ENCODE assay signal across 20 cellular contexts in the genomic region with DNA sequence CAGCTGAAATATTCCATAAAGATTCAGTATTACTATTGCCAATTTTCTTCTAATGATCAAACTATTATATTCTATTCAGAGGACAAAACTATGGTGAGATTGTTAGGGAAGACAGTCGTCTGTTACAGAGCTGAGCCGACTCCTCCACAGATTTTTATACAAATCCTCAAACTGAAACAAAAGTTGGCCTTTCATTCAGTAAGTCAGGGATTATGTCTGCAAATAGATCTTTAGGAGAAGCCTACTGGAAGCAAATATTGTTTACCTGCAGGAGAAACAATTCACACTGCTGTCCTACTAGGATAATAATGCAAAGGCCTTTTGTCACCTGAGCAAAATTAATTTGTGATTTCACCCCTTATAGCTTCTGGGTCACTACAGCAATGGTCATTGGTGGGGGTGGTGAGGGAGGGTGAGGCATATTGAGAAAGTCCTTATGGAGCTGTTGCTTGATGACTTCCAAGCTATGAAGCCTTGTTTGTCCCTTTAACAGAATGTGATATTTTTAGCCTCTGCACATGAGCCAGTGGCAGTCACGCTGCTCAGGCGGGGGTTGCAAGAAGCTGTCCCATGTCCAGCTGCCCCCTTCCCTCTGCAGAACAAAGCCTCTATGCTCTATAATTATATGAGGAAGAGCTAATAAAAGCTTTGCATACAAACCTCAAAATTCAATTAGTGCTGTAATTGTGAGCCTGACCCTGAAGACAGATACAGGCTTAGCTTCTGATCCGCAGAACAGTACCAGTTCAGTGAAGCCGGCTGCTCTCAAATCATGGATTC.
A peak's percentile ranks its signal among the peaks of the same experiment; 100 is the strongest.
DNase-seq lines count a peak whose midpoint lies in the region; ATAC-seq and TF ChIP-seq lines count a peak whose summit lies in the region.
"Had no signal": no experiment of that assay in that cellular context is flagged by ENCODE, and none has a peak within 500 bp of the region (broad histone marks: within the 10 kb centered on the region; RNA-seq: fewer than 3 reads in every experiment).

No MANE protein-coding gene starts in this region.

- DNase-seq in NCI-H1417 (lab: John Stamatoyannopoulos, UW) (peak in 2 of 3 experiments; percentile 21 to 66), NCI-H1417 treated with DMSO at 0.1 percent for 48 hours (lab: John Stamatoyannopoulos, UW) (no peak), globus pallidus (ENCODE audit: low spot score) (peak; percentile 79), midbrain (lab: John Stamatoyannopoulos, UW) (peak; percentile 35), tibial artery (peak in 1 of 2 donors; percentile 79), NCI-H1048 (lab: John Stamatoyannopoulos, UW) (no peak), omental fat pad (ENCODE audit: low spot score) (no peak), NCI-H128 (lab: John Stamatoyannopoulos, UW; ENCODE audit: unreplicated experiment) (no peak)
- DNase-seq: 8988T; activated CD8-positive, alpha-beta T cell treated with anti-CD3 and anti-CD28 coated beads for 36 hours; activated effector memory CD4-positive, alpha-beta T cell treated with Interleukin-2 at 50 U/mL for 16 hours; aorta; mammary epithelial cell; NCI-H2029 treated with DMSO at 0.1 percent for 48 hours; Peyer's patch; right lobe of liver; stimulated activated CD4-positive, alpha-beta T cell treated with anti-CD3 and anti-CD28 coated beads, Interleukin-4, amount 100 ng/mL, for 1 hour; upper lobe of left lung had no signal

- no peak for ATAC-seq in omental fat pad (ENCODE audit: low FRiP score)
- ATAC-seq: activated CD8-positive, alpha-beta T cell treated with anti-CD3 and anti-CD28 coated beads for 36 hours; GM23338; right lobe of liver had no signal

- H3K4me1 ChIP-seq in tibial artery = peaks cover 0 to 38% (median 22%) of the 10 kb centered on the region in 4 donors
- H3K4me1 ChIP-seq: Peyer's patch, right lobe of liver had no signal

- no peaks in the 10 kb centered on the region for H3K9me3 ChIP-seq in tibial artery
- H3K9me3 ChIP-seq: Peyer's patch, right lobe of liver, upper lobe of left lung had no signal

- TF ChIP-seq CTCF in tibial artery (IDR thresholded peaks at IDR 0.05) (no peak), omental fat pad (IDR thresholded peaks at IDR 0.05) (no peak)

- no peaks in the 10 kb centered on the region for H3K36me3 ChIP-seq in tibial artery
- H3K36me3 ChIP-seq: Peyer's patch, right lobe of liver, upper lobe of left lung had no signal

- H3K27ac ChIP-seq in tibial artery = peak overlapping the region; percentile 70 to 71
- H3K27ac ChIP-seq: Peyer's patch, right lobe of liver, VCaP had no signal

- H3K27me3 ChIP-seq in tibial artery = no peaks in the 10 kb centered on the region
- H3K27me3 ChIP-seq: Peyer's patch, right lobe of liver, upper lobe of left lung had no signal

- intact Hi-C loops in tibial artery (cut with DNase I; ENCODE audit: low total_unique reads) = no loop called here

- no peak overlapping the region for H3K4me3 ChIP-seq in tibial artery
- H3K4me3 ChIP-seq: GM23338, Peyer's patch, right lobe of liver, upper lobe of left lung had no signal

Comparison
In these comparisons a context has a peak if more than half of its experiments do, and no peak if none do; other contexts are left out.
1. DNase-seq: peak in NCI-H1417 (2 of 3), globus pallidus (single experiment) and midbrain (single experiment); none in NCI-H1417 treated with DMSO at 0.1 percent for 48 hours (single experiment), NCI-H1048 (single experiment), omental fat pad (single experiment) and NCI-H128 (single experiment).